ENCODE assay signal across 26 cellular contexts in the genomic region with DNA sequence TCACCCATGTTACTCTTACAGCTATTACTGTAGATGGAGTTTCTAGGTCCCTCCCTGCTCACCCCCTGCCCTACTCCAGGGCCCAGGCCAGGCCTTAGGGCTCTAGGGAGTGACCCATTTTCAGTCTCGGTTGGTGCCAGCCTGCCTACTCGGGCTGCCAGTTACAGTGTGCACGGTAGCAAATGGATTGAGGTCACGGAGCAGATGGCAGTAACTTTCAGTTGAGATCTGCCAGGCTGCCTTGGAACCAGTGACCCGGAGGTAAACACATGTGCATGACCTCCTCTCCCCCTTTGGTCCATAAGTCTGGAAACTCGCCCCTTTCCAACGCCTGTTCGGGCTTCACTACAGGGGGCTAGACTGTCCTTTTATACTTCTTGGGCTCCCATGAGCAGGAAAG.
"Had no signal": no experiment of that assay in that cellular context is flagged by ENCODE, and none has a peak within 500 bp of the region (broad histone marks: within the 10 kb centered on the region; RNA-seq: fewer than 3 reads in every experiment).

No MANE protein-coding gene starts in this region.

- DNase-seq: activated CD4-positive, alpha-beta T cell treated with anti-CD3 and anti-CD28 coated beads for 48 hours; activated CD4-positive, alpha-beta T cell treated with anti-CD3 and anti-CD28 coated beads, Interleukin-2, amount 50 U/mL, for 48 hours; activated CD8-positive, alpha-beta memory T cell treated with anti-CD3 and anti-CD28 coated beads for 24 hours; activated effector memory CD4-positive, alpha-beta T cell treated with Interleukin-2 at 50 U/mL for 16 hours; activated naive CD4-positive, alpha-beta T cell treated with Interleukin-2 at 50 U/mL for 16 hours; anterior cingulate cortex; colonic mucosa; dorsolateral prefrontal cortex; effector memory CD8-positive, alpha-beta T cell; erythroblast; gastrocnemius medialis; glutamatergic neuron; left ventricle myocardium inferior; midbrain; naive thymus-derived CD8-positive, alpha-beta T cell; right cardiac atrium; stimulated activated CD4-positive, alpha-beta T cell treated with anti-CD3 and anti-CD28 coated beads, Interleukin-12 subunit alpha, Interleukin-12 subunit beta, amount 100 ng/mL, for 4 hours; stimulated activated CD4-positive, alpha-beta T cell treated with anti-CD3 and anti-CD28 coated beads, Interleukin-4, amount 100 ng/mL, for 24 hours; stimulated activated naive CD8-positive, alpha-beta T cell treated with anti-CD3 and anti-CD28 coated beads, Interleukin-15, amount 100 ng/mL, for 72 hours; substantia nigra; T1000; upper lobe of right lung; WERI-Rb-1 had no signal

- H3K27me3 ChIP-seq: colonic mucosa, gastrocnemius medialis, neural progenitor cell, upper lobe of right lung had no signal

- H3K9ac ChIP-seq: neural progenitor cell had no signal

- H3K27ac ChIP-seq: colonic mucosa, dorsolateral prefrontal cortex, gastrocnemius medialis, left ventricle myocardium inferior, neural progenitor cell, upper lobe of right lung, WERI-Rb-1 had no signal

- H3K4me3 ChIP-seq: colonic mucosa, dorsolateral prefrontal cortex, gastrocnemius medialis, left ventricle myocardium inferior, neural progenitor cell, upper lobe of right lung had no signal

- H2AFZ ChIP-seq: neural progenitor cell had no signal

- H3K9me3 ChIP-seq: colonic mucosa, gastrocnemius medialis, left ventricle myocardium inferior, upper lobe of right lung had no signal

- H3K4me2 ChIP-seq: neural progenitor cell had no signal

- H3K4me1 ChIP-seq: colonic mucosa, gastrocnemius medialis, left ventricle myocardium inferior, upper lobe of right lung had no signal

- ATAC-seq: activated CD4-positive, CD25-positive, alpha-beta regulatory T cell treated with anti-CD3 and anti-CD28 coated beads, Interleukin-2, amount 50 U/mL, for 24 hours; effector memory CD8-positive, alpha-beta T cell; gastrocnemius medialis; naive thymus-derived CD8-positive, alpha-beta T cell; right cardiac atrium; stimulated activated effector memory CD8-positive, alpha-beta T cell treated with anti-CD3 and anti-CD28 coated beads, Interleukin-12 subunit alpha, Interleukin-12 subunit beta, amount 100 ng/mL, for 72 hours; stimulated activated naive CD8-positive, alpha-beta T cell treated with anti-CD3 and anti-CD28 coated beads, Interleukin-15, amount 100 ng/mL, for 72 hours; upper lobe of right lung had no signal

- H3K36me3 ChIP-seq: colonic mucosa, gastrocnemius medialis, left ventricle myocardium inferior, neural progenitor cell, upper lobe of right lung, WERI-Rb-1 had no signal
